21 cellular contexts compared by ENCODE assay signal in genomic region chr5:155953335-155953734, GRCh38.
A peak's percentile ranks its signal among the peaks of the same experiment; 100 is the strongest.
DNase-seq lines count a peak whose midpoint lies in the region; ATAC-seq and TF ChIP-seq lines count a peak whose summit lies in the region.
"Had no signal": no experiment of that assay in that cellular context is flagged by ENCODE, and none has a peak within 500 bp of the region (broad histone marks: within the 10 kb centered on the region; RNA-seq: fewer than 3 reads in every experiment).

No MANE protein-coding gene starts in this region.

- H3K4me3 ChIP-seq in heart right ventricle (no peak overlapping the region), OCI-LY7 (ENCODE audit: low read depth, low read length, poor library complexity, severe bottlenecking) (no peak overlapping the region), brain microvascular endothelial cell (ENCODE audit: low read depth, low read length) (no peak overlapping the region)
- H3K4me3 ChIP-seq: ascending aorta, gastroesophageal sphincter, transverse colon had no signal

- H4K20me1 ChIP-seq in OCI-LY7 (ENCODE audit: insufficient read depth, low read length): no peaks in the 10 kb centered on the region

- in situ Hi-C loops in brain microvascular endothelial cell (cut with HindIII; ENCODE audit: low pct_ligation_motif_present, low sequenced_read_pairs): no loop called here

- POLR2A ChIA-PET in OCI-LY7 (lab: Charles Lee): interaction anchor here (0.7 kb wide), 1 partner anchor 597 kb away, joined by 3 read pairs; no protein-coding TSS in a partner anchor

- no peaks in the 10 kb centered on the region for H3K36me3 ChIP-seq in heart right ventricle
- H3K36me3 ChIP-seq in OCI-LY7 (ENCODE audit: insufficient read depth, low read length): no peaks in the 10 kb centered on the region
- no peaks in the 10 kb centered on the region for H3K36me3 ChIP-seq in brain microvascular endothelial cell (replicated peaks)
- H3K36me3 ChIP-seq: ascending aorta, gastroesophageal sphincter, transverse colon had no signal

- intact Hi-C loops in heart right ventricle (cut with DNase I) (loop anchor here in 4 of 10 donors (5.0 to 10.0 kb wide), 4 partner anchors 219 to 984 kb away; partner anchors contain the start of gene SGCD (in 1 of the 4)), OCI-LY7 (cut with micrococcal nuclease; ENCODE audit: unreplicated experiment) (no loop called here)

- 42 to 43% methylated on average over 1 of the region's 1 CpG for WGBS in heart right ventricle, 2 donors

- CTCF ChIA-PET in OCI-LY7 (lab: Charles Lee; ENCODE audit: unreplicated experiment): no interaction called here

- no peak overlapping the region for H3K4me2 ChIP-seq in OCI-LY7 (ENCODE audit: low read length)

- peak in 7 of 8 donors; percentile 51 to 86 (median 81) for ATAC-seq in heart right ventricle
- ATAC-seq: gastroesophageal sphincter had no signal

- peak; percentile 16 for DNase-seq in stimulated activated CD4-positive, alpha-beta T cell treated with anti-CD3 and anti-CD28 coated beads, Interleukin-1b, Interleukin-23, amount 100 ng/mL, for 48 hours
- no peak for DNase-seq in stimulated activated CD4-positive, alpha-beta T cell treated with anti-CD3 and anti-CD28 coated beads, Interleukin-12 subunit alpha, Interleukin-12 subunit beta, amount 100 ng/mL, for 4 hours
- DNase-seq in HT1080 (ENCODE audit: low read depth) (peak; percentile 46), heart right ventricle (peak in 1 of 2 donors; percentile 13), OCI-LY7 (ENCODE audit: low spot score) (no peak), COLO668 (lab: John Stamatoyannopoulos, UW; ENCODE audit: unreplicated experiment) (no peak), brain microvascular endothelial cell (no peak)
- DNase-seq: activated CD4-positive, alpha-beta T cell treated with anti-CD3 and anti-CD28 coated beads for 4 hours; activated naive CD4-positive, alpha-beta T cell treated with Interleukin-2 at 50 U/mL for 16 hours; Caco-2; effector CD4-positive, alpha-beta T cell; EL; left cardiac atrium; NCI-H1417 treated with DMSO at 0.1 percent for 48 hours; NCI-H82; OCI-M1; SIG-M5; stimulated activated naive CD4-positive, alpha-beta T cell treated with Interleukin-2 at 50 U/mL for 16 hours; transverse colon had no signal

- no peak for TF ChIP-seq CTCF in heart right ventricle (IDR thresholded peaks at IDR 0.05)
- TF ChIP-seq CTCF in OCI-LY7 (conservative IDR thresholded peaks at IDR 0.05; ENCODE audit: low read length): no peak
- TF ChIP-seq CTCF in brain microvascular endothelial cell (IDR thresholded peaks at IDR 0.05; ENCODE audit: low read depth, low read length, missing control alignments): no peak

- no peaks in the 10 kb centered on the region for H3K9me2 ChIP-seq in OCI-LY7 (ENCODE audit: insufficient read depth, low read length)

- H3K9me3 ChIP-seq in heart right ventricle (no peaks in the 10 kb centered on the region), OCI-LY7 (ENCODE audit: low read length) (no peaks in the 10 kb centered on the region)
- H3K9me3 ChIP-seq: ascending aorta, Caco-2, gastroesophageal sphincter, transverse colon had no signal

- H3K27ac ChIP-seq in heart right ventricle (peak overlapping the region in 2 of 10 donors; percentile 2 to 5), OCI-LY7 (ENCODE audit: low read depth, low read length, poor library complexity, severe bottlenecking) (no peak overlapping the region), brain microvascular endothelial cell (no peak overlapping the region)
- H3K27ac ChIP-seq: ascending aorta, gastroesophageal sphincter, transverse colon had no signal

- no peaks in the 10 kb centered on the region for H3K79me2 ChIP-seq in OCI-LY7 (ENCODE audit: insufficient read depth, low read depth, low read length)

- H2AFZ ChIP-seq in OCI-LY7 (ENCODE audit: low read length): no peak overlapping the region

- BruUV-seq in OCI-LY7 (replicated peaks; lab: Mats Ljungman, UMichigan): no TSS peak

- H3K27me3 ChIP-seq in heart right ventricle: no peaks in the 10 kb centered on the region
- no peaks in the 10 kb centered on the region for H3K27me3 ChIP-seq in brain microvascular endothelial cell (replicated peaks)
- H3K27me3 ChIP-seq: ascending aorta, gastroesophageal sphincter, transverse colon had no signal

- H3K4me1 ChIP-seq in heart right ventricle (peaks cover 0 to 24% (median 9%) of the 10 kb centered on the region in 9 donors), OCI-LY7 (ENCODE audit: insufficient read depth, low read length, poor library complexity, severe bottlenecking) (no peaks in the 10 kb centered on the region)
- H3K4me1 ChIP-seq: ascending aorta, gastroesophageal sphincter, transverse colon had no signal

Comparison
In these comparisons a context has a peak if more than half of its experiments do, and no peak if none do; other contexts are left out.
1. DNase-seq: peak in stimulated activated CD4-positive, alpha-beta T cell treated with anti-CD3 and anti-CD28 coated beads, Interleukin-1b, Interleukin-23, amount 100 ng/mL, for 48 hours (single experiment) and HT1080 (single experiment); none in stimulated activated CD4-positive, alpha-beta T cell treated with anti-CD3 and anti-CD28 coated beads, Interleukin-12 subunit alpha, Interleukin-12 subunit beta, amount 100 ng/mL, for 4 hours (single experiment), OCI-LY7 (single experiment), COLO668 (single experiment) and brain microvascular endothelial cell (single experiment).